ENCODE assay signal across 1 cellular context in genomic region chr19:46579286-46579944, GRCh38.
TF ChIP-seq lines count a peak whose summit lies in the region.

No MANE protein-coding gene starts in this region.

TF ChIP-seq in K562, 482 proteins besides CTCF, POLR2A, EP300 and RAD21:
- TF ChIP-seq RFX5 (IDR thresholded peaks at IDR 0.05; ENCODE audit: low read depth, low read length) (peak; percentile 93), RFX1 (IDR thresholded peaks at IDR 0.05) (peak; percentile 91), SNRNP70 (optimal IDR thresholded peaks at IDR 0.05; ENCODE audit: low read depth, low read length) (no peak), KDM1A (IDR thresholded peaks at IDR 0.05) (no peak), CSDE1 (IDR thresholded peaks at IDR 0.05) (0 out of 4 replicates have a peak, but pooled peaks of 1 of the 2 experiments have one; percentile 36), RBM25 (IDR thresholded peaks at IDR 0.05; ENCODE audit: low read depth, low read length, severe bottlenecking) (no peak), BMI1 (IDR thresholded peaks at IDR 0.05; ENCODE audit: low read length) (peak; percentile 29; the same call in 1 of the 2 replicates)
TF ChIP-seq in K562: peak in this region for 4.
